In the genomic region with DNA sequence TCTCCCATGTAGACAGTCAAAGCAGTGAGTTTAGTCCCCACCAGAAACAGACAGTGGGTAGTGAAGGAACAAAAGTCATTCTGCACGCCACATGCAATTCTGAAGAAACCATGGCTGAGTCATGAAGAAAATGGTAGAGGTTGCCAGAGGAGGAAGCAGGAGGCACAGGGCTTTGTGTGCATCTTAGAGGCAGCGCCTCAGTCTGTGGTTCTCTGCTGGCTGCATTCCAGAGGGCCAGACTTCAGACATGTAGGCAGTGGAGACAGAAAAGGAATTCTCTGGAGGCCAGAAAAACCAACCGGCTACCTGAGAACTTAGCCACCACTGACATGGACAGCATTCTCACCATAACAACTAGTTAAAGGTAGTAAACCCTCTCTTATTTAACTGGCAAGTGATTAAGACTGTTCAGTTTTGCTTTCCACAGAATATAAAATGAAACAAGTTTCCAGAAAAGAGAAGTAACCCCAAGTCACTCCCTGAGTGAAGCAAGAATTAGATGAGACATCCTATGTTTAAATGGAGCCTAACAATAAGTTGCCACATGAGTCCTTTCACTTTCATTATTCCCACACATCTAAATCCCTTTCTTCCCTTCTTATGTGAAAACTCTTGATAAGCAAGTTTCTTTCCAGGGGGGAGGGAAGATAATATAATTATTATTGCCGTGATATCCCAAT, we compare ENCODE assay signal across 8 cellular contexts.
A peak's percentile ranks its signal among the peaks of the same experiment; 100 is the strongest.
DNase-seq lines count a peak whose midpoint lies in the region; ATAC-seq and TF ChIP-seq lines count a peak whose summit lies in the region.

No MANE protein-coding gene starts in this region.

- H3K4me1 ChIP-seq in mucosa of rectum (ENCODE audit: control insufficient read depth in 2 of 2, insufficient read depth in 2 of 2, low read length in 2 of 2): no peaks in the 10 kb centered on the region

- peak; percentile 25 for DNase-seq in AG20443 (ENCODE audit: low spot score)
- peak; percentile 23 for DNase-seq in NCI-H69 (lab: John Stamatoyannopoulos, UW)
- peak; percentile 78 for DNase-seq in coronary artery (ENCODE audit: low spot score)
- no peak for DNase-seq in omental fat pad (ENCODE audit: low spot score)
- DNase-seq in dermis blood vessel endothelial cell: no peak
- no peak for DNase-seq in stimulated activated naive CD4-positive, alpha-beta T cell (lab: John Stamatoyannopoulos, UW)

- H3K27me3 ChIP-seq in mucosa of rectum (ENCODE audit: control insufficient read depth in 2 of 2, insufficient read depth in 2 of 2, low read length in 2 of 2): no peaks in the 10 kb centered on the region

- H3K4me3 ChIP-seq in coronary artery: no peak overlapping the region
- H3K4me3 ChIP-seq in mucosa of rectum (ENCODE audit: low read length in 2 of 2): no peak overlapping the region

- H3K9ac ChIP-seq in mucosa of rectum (ENCODE audit: low read depth in 1 of 2, low read length in 2 of 2): no peak overlapping the region

- peak overlapping the region; percentile 54 to 76 for H3K27ac ChIP-seq in coronary artery
- peak overlapping the region; percentile 46 to 50 for H3K27ac ChIP-seq in mucosa of rectum (ENCODE audit: low read depth in 2 of 2, low read length in 2 of 2)

- H3K36me3 ChIP-seq in mucosa of rectum (ENCODE audit: control insufficient read depth in 2 of 2, insufficient read depth in 2 of 2, low read length in 2 of 2): no peaks in the 10 kb centered on the region

- ATAC-seq in omental fat pad (ENCODE audit: low FRiP score) (no peak), HG03460 (IDR thresholded peaks at IDR 0.05; ENCODE audit: unreplicated experiment) (no peak)

- no peak for TF ChIP-seq CTCF in coronary artery (IDR thresholded peaks at IDR 0.05)
- TF ChIP-seq CTCF in omental fat pad (IDR thresholded peaks at IDR 0.05): no peak

- H3K9me3 ChIP-seq in mucosa of rectum (ENCODE audit: control insufficient read depth in 2 of 2, low read length in 2 of 2): no peaks in the 10 kb centered on the region

Comparison
In these comparisons a context has a peak if more than half of its experiments do, and no peak if none do; other contexts are left out.
1. DNase-seq: peak in AG20443 (single experiment), NCI-H69 (single experiment) and coronary artery (single experiment); none in omental fat pad (single experiment), dermis blood vessel endothelial cell (single experiment) and stimulated activated naive CD4-positive, alpha-beta T cell (0 of 6).